In genomic region chr7:127943541-127944521, GRCh38 we compare ENCODE assay signal across 10 cellular contexts.
A peak's percentile ranks its signal among the peaks of the same experiment; 100 is the strongest.
DNase-seq lines count a peak whose midpoint lies in the region; TF ChIP-seq lines count a peak whose summit lies in the region.
"Had no signal": no experiment of that assay in that cellular context is flagged by ENCODE, and none has a peak within 500 bp of the region (broad histone marks: within the 10 kb centered on the region; RNA-seq: fewer than 3 reads in every experiment).

No MANE protein-coding gene starts in this region.

- POLR2A ChIA-PET in OCI-LY7 (lab: Charles Lee), result interaction anchor here (0.8 kb wide), 1 partner anchor 148 kb away, joined by 3 read pairs; no protein-coding TSS in a partner anchor

- H3K9me3 ChIP-seq in OCI-LY7 (ENCODE audit: low read length), result no peaks in the 10 kb centered on the region

- peak in 13 of 56 donors; percentile 6 to 38 (median 15) for TF ChIP-seq CTCF in dorsolateral prefrontal cortex (IDR thresholded peaks at IDR 0.05 in 54 of 56, conservative IDR thresholded peaks at IDR 0.05 in 2 of 56; ENCODE audit: low read depth in 1 of 56, partially characterized antibody in 56 of 56)
- no peak for TF ChIP-seq CTCF in OCI-LY7 (conservative IDR thresholded peaks at IDR 0.05; ENCODE audit: low read length)

- H4K20me1 ChIP-seq in OCI-LY7 (ENCODE audit: insufficient read depth, low read length), result no peaks in the 10 kb centered on the region

- no peaks in the 10 kb centered on the region for H3K27me3 ChIP-seq in dorsolateral prefrontal cortex

- H3K79me2 ChIP-seq in OCI-LY7 (ENCODE audit: insufficient read depth, low read depth, low read length), result no peaks in the 10 kb centered on the region
- H3K79me2 ChIP-seq: parathyroid adenoma had no signal

- TF ChIP-seq EP300 in Ishikawa (IDR thresholded peaks at IDR 0.05; ENCODE audit: borderline replicate concordance), result no peak

- H3K4me1 ChIP-seq in OCI-LY7 (ENCODE audit: insufficient read depth, low read length, poor library complexity, severe bottlenecking), result peaks cover 9% of the 10 kb centered on the region
- H3K4me1 ChIP-seq: parathyroid adenoma had no signal

- H3K27ac ChIP-seq in dorsolateral prefrontal cortex, result peak overlapping the region in 58 of 59 donors; percentile 39 to 92 (median 79)
- no peak overlapping the region for H3K27ac ChIP-seq in OCI-LY7 (ENCODE audit: low read depth, low read length, poor library complexity, severe bottlenecking)
- H3K27ac ChIP-seq: HL-60, parathyroid adenoma had no signal

- no peaks in the 10 kb centered on the region for H3K9me2 ChIP-seq in OCI-LY7 (ENCODE audit: insufficient read depth, low read length)

- H3K4me3 ChIP-seq in dorsolateral prefrontal cortex, result peak overlapping the region in 31 of 59 donors; percentile 1 to 48 (median 24)
- no peak overlapping the region for H3K4me3 ChIP-seq in OCI-LY7 (ENCODE audit: low read depth, low read length, poor library complexity, severe bottlenecking)

- peaks cover 49% of the 10 kb centered on the region for H3K36me3 ChIP-seq in OCI-LY7 (ENCODE audit: insufficient read depth, low read length)

- no peak overlapping the region for H3K4me2 ChIP-seq in OCI-LY7 (ENCODE audit: low read length)

- DNase-seq in NCI-H345 (lab: John Stamatoyannopoulos, UW) (peak; percentile 78), dorsolateral prefrontal cortex (peak; percentile 55 to 85 (median 76)), pons (ENCODE audit: low spot score) (peak; percentile 97), OCI-LY7 (ENCODE audit: low spot score) (no peak), KBM-7 (no peak), SIG-M5 treated with dmso at 0.1 percent for 504 hours (lab: John Stamatoyannopoulos, UW; ENCODE audit: unreplicated experiment) (no peak)
- DNase-seq: activated T-cell treated with anti-CD3 and anti-CD28 coated beads for 4 hours had no signal

- CTCF ChIA-PET in OCI-LY7 (lab: Charles Lee; ENCODE audit: unreplicated experiment), result no interaction called here

- in situ Hi-C loops in KBM-7 (cut with MboI; ENCODE audit: low pct_unique_long_range_greater_than_20kb, low sequenced_read_pairs), result no loop called here

- intact Hi-C loops in dorsolateral prefrontal cortex (cut with DNase I) (loop anchor here (5.0 to 10.0 kb wide), 4 partner anchors 88 to 271 kb away; partner anchors contain the start of gene LRRC4 (in 2 of the 2)), OCI-LY7 (cut with micrococcal nuclease; ENCODE audit: unreplicated experiment) (no loop called here)

- TF ChIP-seq RAD21 in Ishikawa (IDR thresholded peaks at IDR 0.05; ENCODE audit: low read depth), result no peak

- H2AFZ ChIP-seq in OCI-LY7 (ENCODE audit: low read length), result no peak overlapping the region
- H2AFZ ChIP-seq: parathyroid adenoma had no signal

- no TSS peak for BruUV-seq in OCI-LY7 (replicated peaks; lab: Mats Ljungman, UMichigan)

TF ChIP-seq in Ishikawa, 13 proteins besides CTCF, POLR2A, EP300 and RAD21:
- peak; percentile 72 for TF ChIP-seq NFIC (IDR thresholded peaks at IDR 0.05)
- no peak for TF ChIP-seq FOXM1 (IDR thresholded peaks at IDR 0.05; ENCODE audit: borderline replicate concordance, low read depth)

Comparison
In these comparisons a context has a peak if more than half of its experiments do, and no peak if none do; other contexts are left out.
1. DNase-seq: peak in NCI-H345 (single experiment), dorsolateral prefrontal cortex (10 of 10) and pons (single experiment); none in OCI-LY7 (single experiment), KBM-7 (single experiment) and SIG-M5 treated with dmso at 0.1 percent for 504 hours (single experiment).